In the genomic region with DNA sequence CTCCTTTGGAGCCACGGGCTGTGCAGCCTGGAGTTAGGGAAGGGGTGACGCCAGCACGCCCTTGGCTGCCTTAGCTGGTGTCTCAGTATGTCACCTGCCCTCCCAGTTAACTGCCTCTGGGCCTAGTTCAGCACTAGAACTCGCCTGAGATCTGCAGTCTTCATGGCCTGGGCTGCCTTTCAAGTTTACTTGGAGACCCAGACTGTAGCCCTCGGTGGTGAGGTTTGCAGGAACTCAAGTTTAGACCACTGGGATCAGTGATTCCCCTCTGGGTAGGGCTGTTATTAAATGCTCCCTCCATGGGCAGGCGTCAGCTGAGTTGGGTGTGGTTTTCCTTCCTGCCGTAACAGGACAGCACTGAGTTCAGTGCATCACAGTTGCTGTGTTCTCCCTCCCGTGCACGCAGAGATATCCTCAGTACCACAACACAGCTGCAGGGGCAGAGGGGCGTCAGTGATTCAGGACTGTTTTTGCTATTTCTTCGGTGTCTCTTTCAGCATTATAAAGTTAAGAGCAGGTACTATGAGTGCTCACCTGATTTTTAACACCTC, we compare ENCODE assay signal across 10 cellular contexts. TPM values are rescaled to one million over a fixed set of nuclear protein-coding genes. Genes with fewer than 3 reads are reported as not detected.
DNase-seq lines count a peak whose midpoint lies in the region; ATAC-seq and TF ChIP-seq lines count a peak whose summit lies in the region.
"Had no signal": no experiment of that assay in that cellular context is flagged by ENCODE, and none has a peak within 500 bp of the region (broad histone marks: within the 10 kb centered on the region; RNA-seq: fewer than 3 reads in every experiment).

No MANE protein-coding gene starts in this region.

- TF ChIP-seq POLR2A in heart left ventricle (IDR thresholded peaks at IDR 0.05): no peak

- ATAC-seq in heart left ventricle (peak in 3 of 4 donors; percentile 59 to 81 (median 81)), Right ventricle myocardium inferior (no peak), left cardiac atrium (peak; percentile 23 to 61)

- peak overlapping the region in 1 of 12 donors; percentile 46 for H3K27ac ChIP-seq in heart left ventricle
- H3K27ac ChIP-seq: SK-N-MC had no signal

- TF ChIP-seq CTCF in heart left ventricle (IDR thresholded peaks at IDR 0.05): peak in 2 of 12 donors; percentile 6 to 15

- 46 to 59% (median 49%) methylated on average over 10 to 11 of the region's 11 CpGs for WGBS in heart left ventricle, 4 donors

- H3K36me3 ChIP-seq in heart left ventricle (no peaks in the 10 kb centered on the region), MG63 (no peaks in the 10 kb centered on the region)

- H3K4me3 ChIP-seq in heart left ventricle (no peak overlapping the region), MG63 (no peak overlapping the region)
- H3K4me3 ChIP-seq: SK-N-MC, skin epidermis had no signal

- H3K27me3 ChIP-seq in heart left ventricle (no peaks in the 10 kb centered on the region), MG63 (no peaks in the 10 kb centered on the region)

- H3K4me1 ChIP-seq in heart left ventricle: peaks cover 0 to 10% (median 0%) of the 10 kb centered on the region in 12 donors

- H3K9me3 ChIP-seq in heart left ventricle: peaks cover 0 to 10% (median 0%) of the 10 kb centered on the region in 12 donors
- no peaks in the 10 kb centered on the region for H3K9me3 ChIP-seq in MG63

- intact Hi-C loops in heart left ventricle (cut with DNase I): loop anchor here in 1 of 10 donors (5.0 kb wide), 1 partner anchor 168 kb away; no protein-coding TSS in a partner anchor
- intact Hi-C loops in Right ventricle myocardium inferior (cut with DNase I): no loop called here
- intact Hi-C loops in left cardiac atrium (cut with DNase I): no loop called here

- peak in 1 of 5 donors; percentile 31 for DNase-seq in heart left ventricle
- DNase-seq in Right ventricle myocardium inferior (ENCODE audit: missing footprints): no peak
- peak; percentile 40 for DNase-seq in activated CD4-positive, alpha-beta T cell treated with anti-CD3 and anti-CD28 coated beads for 1 hour
- DNase-seq in left cardiac atrium: peak; percentile 51
- no peak for DNase-seq in cerebellum (ENCODE audit: low spot score)
- no peak for DNase-seq in NCI-H226
- no peak for DNase-seq in mesenteric fat pad (ENCODE audit: low spot score)
- DNase-seq in MG63: no peak

RNA-seq across cellular contexts. Expression of gene PLAC8, which starts 30.5 kb away (rescaled TPM):
- total RNA-seq in heart left ventricle (10 to 100 TPM in 1 of 9 donors, 1 to 10 TPM in 2, under 1 TPM in 4, not detected in 2; 0.31 to 11.3 (median 0.83) TPM), Right ventricle myocardium inferior (2.2 TPM), left cardiac atrium (1 to 10 TPM; 1.2 to 2.9 TPM), cerebellum (0.82 TPM), mesenteric fat pad (9.5 TPM)
- polyA plus RNA-seq in heart left ventricle: under 1 TPM; 0.38 to 0.73 TPM
- total RNA-seq in MG63 (2014; rRNA removed; shearing (Covaris generic); ENCODE audit: low replicate concordance): not detected in 2 replicates

RNA-seq across cellular contexts. Expression of gene COPS4, which starts 49.0 kb away (rescaled TPM):
- total RNA-seq in heart left ventricle: 10 to 100 TPM; 47.6 to 67.2 (median 54.5) TPM
- 10 to 100 TPM; 13.0 to 64.5 TPM for polyA plus RNA-seq in heart left ventricle
- total RNA-seq in Right ventricle myocardium inferior: 50.4 TPM
- 10 to 100 TPM; 43.4 to 46.9 TPM for total RNA-seq in left cardiac atrium
- 101 TPM for total RNA-seq in cerebellum
- total RNA-seq in mesenteric fat pad: 31.3 TPM
- 127 and 147 TPM in 2 replicates for total RNA-seq in MG63 (2014; rRNA removed; shearing (Covaris generic); ENCODE audit: low replicate concordance)

Comparison
In these comparisons a context has a peak if more than half of its experiments do, and no peak if none do; other contexts are left out.
1. DNase-seq: peak in activated CD4-positive, alpha-beta T cell treated with anti-CD3 and anti-CD28 coated beads for 1 hour (single experiment) and left cardiac atrium (single experiment); none in Right ventricle myocardium inferior (single experiment), cerebellum (single experiment), NCI-H226 (single experiment), mesenteric fat pad (single experiment) and MG63 (single experiment).